In the genomic region with DNA sequence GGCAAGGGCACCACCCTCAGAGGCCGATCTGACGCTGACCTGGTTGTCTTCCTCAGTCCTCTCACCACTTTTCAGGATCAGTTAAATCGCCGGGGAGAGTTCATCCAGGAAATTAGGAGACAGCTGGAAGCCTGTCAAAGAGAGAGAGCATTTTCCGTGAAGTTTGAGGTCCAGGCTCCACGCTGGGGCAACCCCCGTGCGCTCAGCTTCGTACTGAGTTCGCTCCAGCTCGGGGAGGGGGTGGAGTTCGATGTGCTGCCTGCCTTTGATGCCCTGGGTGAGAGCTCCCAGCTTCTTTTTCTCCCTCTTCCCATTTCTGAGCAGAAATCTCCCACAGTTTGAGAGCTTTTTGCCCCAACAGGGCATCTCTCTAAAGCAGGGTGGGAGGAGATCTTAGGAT, we compare ENCODE assay signal across 1 cellular context.
TF ChIP-seq lines count a peak whose summit lies in the region.

No MANE protein-coding gene starts in this region.

TF ChIP-seq in SK-N-SH, 30 proteins besides CTCF, POLR2A, EP300 and RAD21:
- TF ChIP-seq FOXM1 (IDR thresholded peaks at IDR 0.05; ENCODE audit: low read depth) (no peak), NFIC (IDR thresholded peaks at IDR 0.05; ENCODE audit: borderline replicate concordance) (no peak), TAF1 (IDR thresholded peaks at IDR 0.05; ENCODE audit: borderline replicate concordance, low read depth, low read length) (no peak), RFX5 (IDR thresholded peaks at IDR 0.05; ENCODE audit: low read length) (no peak), POLR2AphosphoS5 (IDR thresholded peaks at IDR 0.05; ENCODE audit: low read depth, low read length) (no peak), TEAD4 (IDR thresholded peaks at IDR 0.05; ENCODE audit: borderline replicate concordance, insufficient read depth) (no peak), SMC3 (IDR thresholded peaks at IDR 0.05; ENCODE audit: low read depth, low read length) (no peak), MXI1 (IDR thresholded peaks at IDR 0.05; ENCODE audit: low read depth, low read length) (no peak), YY1 (IDR thresholded peaks at IDR 0.05; ENCODE audit: low read depth) (no peak), RXRA (IDR thresholded peaks at IDR 0.05; ENCODE audit: borderline replicate concordance, low read depth) (no peak), TCF12 (IDR thresholded peaks at IDR 0.05) (no peak), GABPA (IDR thresholded peaks at IDR 0.05; ENCODE audit: low read depth) (no peak)
- TF ChIP-seq, protein P1, sequence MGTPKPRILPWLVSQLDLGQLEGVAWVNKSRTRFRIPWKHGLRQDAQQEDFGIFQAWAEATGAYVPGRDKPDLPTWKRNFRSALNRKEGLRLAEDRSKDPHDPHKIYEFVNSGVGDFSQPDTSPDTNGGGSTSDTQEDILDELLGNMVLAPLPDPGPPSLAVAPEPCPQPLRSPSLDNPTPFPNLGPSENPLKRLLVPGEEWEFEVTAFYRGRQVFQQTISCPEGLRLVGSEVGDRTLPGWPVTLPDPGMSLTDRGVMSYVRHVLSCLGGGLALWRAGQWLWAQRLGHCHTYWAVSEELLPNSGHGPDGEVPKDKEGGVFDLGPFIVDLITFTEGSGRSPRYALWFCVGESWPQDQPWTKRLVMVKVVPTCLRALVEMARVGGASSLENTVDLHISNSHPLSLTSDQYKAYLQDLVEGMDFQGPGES (IDR thresholded peaks at IDR 0.05; ENCODE audit: low read depth, low read length), result no peak
- TF ChIP-seq, protein P2, sequence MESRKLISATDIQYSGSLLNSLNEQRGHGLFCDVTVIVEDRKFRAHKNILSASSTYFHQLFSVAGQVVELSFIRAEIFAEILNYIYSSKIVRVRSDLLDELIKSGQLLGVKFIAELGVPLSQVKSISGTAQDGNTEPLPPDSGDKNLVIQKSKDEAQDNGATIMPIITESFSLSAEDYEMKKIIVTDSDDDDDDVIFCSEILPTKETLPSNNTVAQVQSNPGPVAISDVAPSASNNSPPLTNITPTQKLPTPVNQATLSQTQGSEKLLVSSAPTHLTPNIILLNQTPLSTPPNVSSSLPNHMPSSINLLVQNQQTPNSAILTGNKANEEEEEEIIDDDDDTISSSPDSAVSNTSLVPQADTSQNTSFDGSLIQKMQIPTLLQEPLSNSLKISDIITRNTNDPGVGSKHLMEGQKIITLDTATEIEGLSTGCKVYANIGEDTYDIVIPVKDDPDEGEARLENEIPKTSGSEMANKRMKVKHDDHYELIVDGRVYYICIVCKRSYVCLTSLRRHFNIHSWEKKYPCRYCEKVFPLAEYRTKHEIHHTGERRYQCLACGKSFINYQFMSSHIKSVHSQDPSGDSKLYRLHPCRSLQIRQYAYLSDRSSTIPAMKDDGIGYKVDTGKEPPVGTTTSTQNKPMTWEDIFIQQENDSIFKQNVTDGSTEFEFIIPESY (IDR thresholded peaks at IDR 0.05; ENCODE audit: borderline replicate concordance, low read depth), result no peak
- TF ChIP-seq, protein P3, sequence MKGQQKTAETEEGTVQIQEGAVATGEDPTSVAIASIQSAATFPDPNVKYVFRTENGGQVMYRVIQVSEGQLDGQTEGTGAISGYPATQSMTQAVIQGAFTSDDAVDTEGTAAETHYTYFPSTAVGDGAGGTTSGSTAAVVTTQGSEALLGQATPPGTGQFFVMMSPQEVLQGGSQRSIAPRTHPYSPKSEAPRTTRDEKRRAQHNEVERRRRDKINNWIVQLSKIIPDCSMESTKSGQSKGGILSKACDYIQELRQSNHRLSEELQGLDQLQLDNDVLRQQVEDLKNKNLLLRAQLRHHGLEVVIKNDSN (IDR thresholded peaks at IDR 0.05; ENCODE audit: borderline replicate concordance, low read depth), result no peak
- TF ChIP-seq, protein P4, sequence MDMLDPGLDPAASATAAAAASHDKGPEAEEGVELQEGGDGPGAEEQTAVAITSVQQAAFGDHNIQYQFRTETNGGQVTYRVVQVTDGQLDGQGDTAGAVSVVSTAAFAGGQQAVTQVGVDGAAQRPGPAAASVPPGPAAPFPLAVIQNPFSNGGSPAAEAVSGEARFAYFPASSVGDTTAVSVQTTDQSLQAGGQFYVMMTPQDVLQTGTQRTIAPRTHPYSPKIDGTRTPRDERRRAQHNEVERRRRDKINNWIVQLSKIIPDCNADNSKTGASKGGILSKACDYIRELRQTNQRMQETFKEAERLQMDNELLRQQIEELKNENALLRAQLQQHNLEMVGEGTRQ (IDR thresholded peaks at IDR 0.05; ENCODE audit: borderline replicate concordance, low read depth, low read length), result no peak
- TF ChIP-seq, protein P5, sequence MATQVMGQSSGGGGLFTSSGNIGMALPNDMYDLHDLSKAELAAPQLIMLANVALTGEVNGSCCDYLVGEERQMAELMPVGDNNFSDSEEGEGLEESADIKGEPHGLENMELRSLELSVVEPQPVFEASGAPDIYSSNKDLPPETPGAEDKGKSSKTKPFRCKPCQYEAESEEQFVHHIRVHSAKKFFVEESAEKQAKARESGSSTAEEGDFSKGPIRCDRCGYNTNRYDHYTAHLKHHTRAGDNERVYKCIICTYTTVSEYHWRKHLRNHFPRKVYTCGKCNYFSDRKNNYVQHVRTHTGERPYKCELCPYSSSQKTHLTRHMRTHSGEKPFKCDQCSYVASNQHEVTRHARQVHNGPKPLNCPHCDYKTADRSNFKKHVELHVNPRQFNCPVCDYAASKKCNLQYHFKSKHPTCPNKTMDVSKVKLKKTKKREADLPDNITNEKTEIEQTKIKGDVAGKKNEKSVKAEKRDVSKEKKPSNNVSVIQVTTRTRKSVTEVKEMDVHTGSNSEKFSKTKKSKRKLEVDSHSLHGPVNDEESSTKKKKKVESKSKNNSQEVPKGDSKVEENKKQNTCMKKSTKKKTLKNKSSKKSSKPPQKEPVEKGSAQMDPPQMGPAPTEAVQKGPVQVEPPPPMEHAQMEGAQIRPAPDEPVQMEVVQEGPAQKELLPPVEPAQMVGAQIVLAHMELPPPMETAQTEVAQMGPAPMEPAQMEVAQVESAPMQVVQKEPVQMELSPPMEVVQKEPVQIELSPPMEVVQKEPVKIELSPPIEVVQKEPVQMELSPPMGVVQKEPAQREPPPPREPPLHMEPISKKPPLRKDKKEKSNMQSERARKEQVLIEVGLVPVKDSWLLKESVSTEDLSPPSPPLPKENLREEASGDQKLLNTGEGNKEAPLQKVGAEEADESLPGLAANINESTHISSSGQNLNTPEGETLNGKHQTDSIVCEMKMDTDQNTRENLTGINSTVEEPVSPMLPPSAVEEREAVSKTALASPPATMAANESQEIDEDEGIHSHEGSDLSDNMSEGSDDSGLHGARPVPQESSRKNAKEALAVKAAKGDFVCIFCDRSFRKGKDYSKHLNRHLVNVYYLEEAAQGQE (IDR thresholded peaks at IDR 0.05; ENCODE audit: low read depth, low read length), result no peak
- TF ChIP-seq, protein P6, sequence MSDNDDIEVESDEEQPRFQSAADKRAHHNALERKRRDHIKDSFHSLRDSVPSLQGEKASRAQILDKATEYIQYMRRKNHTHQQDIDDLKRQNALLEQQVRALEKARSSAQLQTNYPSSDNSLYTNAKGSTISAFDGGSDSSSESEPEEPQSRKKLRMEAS (IDR thresholded peaks at IDR 0.05; ENCODE audit: low read depth), result no peak
